Comparison of ENCODE assay signal across 1 cellular context in genomic region chr17:55442462-55442861, GRCh38.
TF ChIP-seq lines count a peak whose summit lies in the region.

No MANE protein-coding gene starts in this region.

TF ChIP-seq in IMR-90, 13 proteins besides CTCF, POLR2A, EP300 and RAD21 (continued from another document):
- no peak for TF ChIP-seq USF2 (IDR thresholded peaks at IDR 0.05; ENCODE audit: low read depth, low read length)
- TF ChIP-seq ELK1 (IDR thresholded peaks at IDR 0.05; ENCODE audit: borderline replicate concordance, low read depth, low read length), result no peak
- TF ChIP-seq FOS (IDR thresholded peaks at IDR 0.05; ENCODE audit: low read depth, low read length), result no peak
- no peak for TF ChIP-seq BHLHE40 (IDR thresholded peaks at IDR 0.05; ENCODE audit: low read depth, low read length)
